Comparison of ENCODE assay signal across 9 cellular contexts in genomic region chr4:107094332-107094731, GRCh38. TPM values are rescaled to one million over a fixed set of nuclear protein-coding genes. Genes with fewer than 3 reads are reported as not detected.
DNase-seq lines count a peak whose midpoint lies in the region; ATAC-seq and TF ChIP-seq lines count a peak whose summit lies in the region.
"Had no signal": no experiment of that assay in that cellular context is flagged by ENCODE, and none has a peak within 500 bp of the region (broad histone marks: within the 10 kb centered on the region; RNA-seq: fewer than 3 reads in every experiment).

No MANE protein-coding gene starts in this region.

- H3K36me3 Mint-ChIP-seq in nephron progenitor cell (ENCODE audit: low read depth) = no peaks in the 10 kb centered on the region
- H3K36me3 Mint-ChIP-seq: activated naive CD4-positive, alpha-beta T cell treated with anti-CD3 and anti-CD28 coated beads, Interleukin-2, amount 50 U/mL, for 24 hours had no signal

- H3K27ac Mint-ChIP-seq in nephron progenitor cell = no peak overlapping the region
- H3K27ac Mint-ChIP-seq: activated naive CD4-positive, alpha-beta T cell treated with anti-CD3 and anti-CD28 coated beads, Interleukin-2, amount 50 U/mL, for 24 hours had no signal

- no peaks in the 10 kb centered on the region for H3K27me3 ChIP-seq in effector memory CD4-positive, alpha-beta T cell (replicated peaks; ENCODE audit: control insufficient read depth, insufficient read depth, low read length, poor library complexity, severe bottlenecking)

- peak; percentile 23 for DNase-seq in AG09309 (ENCODE audit: low read depth)
- DNase-seq in HT1080 (ENCODE audit: low read depth) = peak; percentile 52
- DNase-seq in dermis microvascular lymphatic vessel endothelial cell (ENCODE audit: low read depth in 2 of 2) = peak; percentile 16 to 57
- no peak for DNase-seq in pons (ENCODE audit: low spot score)
- DNase-seq in hippocampal formation (lab: John Stamatoyannopoulos, UW) = no peak
- DNase-seq in effector memory CD4-positive, alpha-beta T cell = no peak
- DNase-seq in nephron progenitor cell = no peak

- TF ChIP-seq CTCF in AG09309 (IDR thresholded peaks at IDR 0.05; ENCODE audit: control insufficient read depth, insufficient read depth, low read depth, low read length, missing control alignments) = peak; percentile 74
- TF ChIP-seq CTCF in nephron progenitor cell (IDR thresholded peaks at IDR 0.05) = no peak

- no peak overlapping the region for H3K4me3 ChIP-seq in AG09309 (ENCODE audit: control insufficient read depth, low read depth, low read length)
- no peak overlapping the region for H3K4me3 ChIP-seq in effector memory CD4-positive, alpha-beta T cell (ENCODE audit: insufficient read depth, low read depth, low read length, poor library complexity, severe bottlenecking)

- H3K9me3 ChIP-seq in effector memory CD4-positive, alpha-beta T cell (ENCODE audit: control insufficient read depth, low read length) = no peaks in the 10 kb centered on the region

- H3K9me3 Mint-ChIP-seq in nephron progenitor cell = peaks cover 19% of the 10 kb centered on the region
- H3K9me3 Mint-ChIP-seq: activated naive CD4-positive, alpha-beta T cell treated with anti-CD3 and anti-CD28 coated beads, Interleukin-2, amount 50 U/mL, for 24 hours had no signal

- H3K4me1 ChIP-seq in effector memory CD4-positive, alpha-beta T cell (ENCODE audit: control insufficient read depth, insufficient read depth, low read length, poor library complexity, severe bottlenecking) = no peaks in the 10 kb centered on the region

- peak; percentile 32 for ATAC-seq in GM19324 (IDR thresholded peaks at IDR 0.05; ENCODE audit: low FRiP score, unreplicated experiment)

- no peaks in the 10 kb centered on the region for H3K4me1 Mint-ChIP-seq in nephron progenitor cell
- H3K4me1 Mint-ChIP-seq: activated naive CD4-positive, alpha-beta T cell treated with anti-CD3 and anti-CD28 coated beads, Interleukin-2, amount 50 U/mL, for 24 hours had no signal

- no peak overlapping the region for H3K27ac ChIP-seq in effector memory CD4-positive, alpha-beta T cell (ENCODE audit: insufficient read depth, low read length, poor library complexity, severe bottlenecking)

- no peaks in the 10 kb centered on the region for H3K27me3 Mint-ChIP-seq in nephron progenitor cell (ENCODE audit: low read depth, poor library complexity)

- no peaks in the 10 kb centered on the region for H3K36me3 ChIP-seq in effector memory CD4-positive, alpha-beta T cell (ENCODE audit: control insufficient read depth, insufficient read depth, low read length)

- no peak overlapping the region for H3K4me3 Mint-ChIP-seq in nephron progenitor cell
- H3K4me3 Mint-ChIP-seq: activated naive CD4-positive, alpha-beta T cell treated with anti-CD3 and anti-CD28 coated beads, Interleukin-2, amount 50 U/mL, for 24 hours had no signal

RNA-seq across cellular contexts. Expression of gene DKK2, which starts 58.2 kb away (rescaled TPM):
- 0.08 and 0.67 TPM in 2 replicates for total RNA-seq in HT1080 (2014; rRNA removed; shearing (Covaris generic))
- 0.21 and 0.41 TPM in 2 replicates for polyA plus RNA-seq in HT1080 (2015; cell fraction: cytosol; rRNA removed)
- polyA plus RNA-seq in HT1080 (2015; cell fraction: nucleus; rRNA removed) = 0.44 and 0.67 TPM in 2 replicates
- total RNA-seq in dermis microvascular lymphatic vessel endothelial cell = not detected in 2 replicates

Comparison
In these comparisons a context has a peak if more than half of its experiments do, and no peak if none do; other contexts are left out.
1. DNase-seq: peak in AG09309 (single experiment), HT1080 (single experiment) and dermis microvascular lymphatic vessel endothelial cell (2 of 2); none in pons (single experiment), hippocampal formation (0 of 2), effector memory CD4-positive, alpha-beta T cell (0 of 3) and nephron progenitor cell (single experiment).